Comparison of ENCODE assay signal across 28 cellular contexts in the genomic region with DNA sequence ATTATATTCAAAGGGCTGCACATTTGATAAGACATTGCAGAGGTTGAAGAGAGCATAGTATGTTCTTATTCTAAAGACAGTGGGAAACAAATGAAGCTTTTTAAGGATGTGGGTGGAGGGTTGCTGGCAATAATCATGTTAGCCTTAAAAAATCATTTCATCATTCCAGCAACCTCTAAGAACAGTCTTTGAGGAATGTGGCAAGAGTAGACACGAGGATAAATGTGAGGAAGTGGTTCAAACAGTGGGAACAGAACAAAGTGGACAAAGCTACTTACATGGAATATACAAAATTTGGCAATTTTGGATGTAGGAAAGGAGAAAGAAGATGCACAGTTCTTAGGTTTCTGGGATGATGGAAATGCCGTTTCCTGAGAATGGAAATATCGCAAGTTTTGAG.
"Had no signal": no experiment of that assay in that cellular context is flagged by ENCODE, and none has a peak within 500 bp of the region (broad histone marks: within the 10 kb centered on the region; RNA-seq: fewer than 3 reads in every experiment).

No MANE protein-coding gene starts in this region.

- H3K4me3 Mint-ChIP-seq: activated CD4-positive, alpha-beta memory T cell treated with anti-CD3 and anti-CD28 coated beads, Interleukin-2, amount 10 ng/mL, durations not matched to agents 7 days and 5 days; activated CD4-positive, alpha-beta T cell treated with anti-CD3 and anti-CD28 coated beads for 36 hours; activated CD4-positive, alpha-beta T cell treated with anti-CD3 and anti-CD28 coated beads, Interleukin-2, amount 10 ng/mL, durations not matched to agents 24 days and 14 days; activated naive CD8-positive, alpha-beta T cell; activated T-cell treated with anti-CD3 and anti-CD28 coated beads, Interleukin-2, amount 50 U/mL, for 4 hours; activated T-helper 17 cell treated with anti-CD3 and anti-CD28 coated beads, Interleukin-2, amount 50 U/mL, for 72 hours; brain had no signal

- H3K4me3 ChIP-seq: breast epithelium, cardiac muscle cell, colonic mucosa, esophagus squamous epithelium, gastrocnemius medialis, heart left ventricle had no signal

- H3K4me1 ChIP-seq: breast epithelium, colonic mucosa, gastrocnemius medialis had no signal

- H3K9me3 Mint-ChIP-seq: activated T-cell treated with anti-CD3 and anti-CD28 coated beads, Interleukin-2, amount 50 U/mL, for 4 hours had no signal

- H3K27ac Mint-ChIP-seq: activated CD4-positive, alpha-beta memory T cell treated with anti-CD3 and anti-CD28 coated beads, Interleukin-2, amount 10 ng/mL, durations not matched to agents 7 days and 5 days; activated CD4-positive, alpha-beta T cell treated with anti-CD3 and anti-CD28 coated beads for 36 hours; activated CD4-positive, alpha-beta T cell treated with anti-CD3 and anti-CD28 coated beads, Interleukin-2, amount 10 ng/mL, durations not matched to agents 24 days and 14 days; activated naive CD8-positive, alpha-beta T cell; activated T-helper 17 cell treated with anti-CD3 and anti-CD28 coated beads, Interleukin-2, amount 50 U/mL, for 72 hours; brain had no signal

- H3K36me3 ChIP-seq: breast epithelium, cardiac muscle cell, colonic mucosa, esophagus squamous epithelium, gastrocnemius medialis, heart left ventricle had no signal

- H3K27me3 Mint-ChIP-seq: activated CD4-positive, alpha-beta memory T cell treated with anti-CD3 and anti-CD28 coated beads, Interleukin-2, amount 10 ng/mL, durations not matched to agents 7 days and 5 days; activated CD4-positive, alpha-beta T cell treated with anti-CD3 and anti-CD28 coated beads for 36 hours; activated CD4-positive, alpha-beta T cell treated with anti-CD3 and anti-CD28 coated beads, Interleukin-2, amount 10 ng/mL, durations not matched to agents 24 days and 14 days; activated naive CD8-positive, alpha-beta T cell; activated T-helper 17 cell treated with anti-CD3 and anti-CD28 coated beads, Interleukin-2, amount 50 U/mL, for 72 hours; brain had no signal

- H3K4me1 Mint-ChIP-seq: activated CD4-positive, alpha-beta memory T cell treated with anti-CD3 and anti-CD28 coated beads, Interleukin-2, amount 10 ng/mL, durations not matched to agents 7 days and 5 days; activated CD4-positive, alpha-beta T cell treated with anti-CD3 and anti-CD28 coated beads for 36 hours; activated T-helper 17 cell treated with anti-CD3 and anti-CD28 coated beads, Interleukin-2, amount 50 U/mL, for 72 hours had no signal

- H3K9me3 ChIP-seq: breast epithelium, colonic mucosa, esophagus squamous epithelium, gastrocnemius medialis had no signal

- H3K27ac ChIP-seq: breast epithelium, cardiac muscle cell, colonic mucosa, epithelial cell of prostate, esophagus squamous epithelium, gastrocnemius medialis, heart left ventricle had no signal

- H3K27me3 ChIP-seq: breast epithelium, cardiac muscle cell, colonic mucosa, esophagus squamous epithelium, gastrocnemius medialis, heart left ventricle had no signal

- DNase-seq: activated CD4-positive, alpha-beta memory T cell treated with anti-CD3 and anti-CD28 coated beads, Interleukin-2, amount 10 ng/mL, durations not matched to agents 7 days and 5 days; activated CD4-positive, alpha-beta T cell treated with anti-CD3 and anti-CD28 coated beads for 36 hours; activated CD4-positive, alpha-beta T cell treated with anti-CD3 and anti-CD28 coated beads, Interleukin-2, amount 10 ng/mL, durations not matched to agents 24 days and 14 days; activated CD4-positive, alpha-beta T cell treated with anti-CD3 and anti-CD28 coated beads, Interleukin-2, amount 50 U/mL, for 4 hours; activated CD4-positive, CD25-positive, alpha-beta regulatory T cell; activated CD4-positive, CD25-positive, alpha-beta regulatory T cell treated with anti-CD3 and anti-CD28 coated beads, Interleukin-2, amount 50 U/mL, for 72 hours; activated effector memory CD4-positive, alpha-beta T cell treated with Interleukin-2 at 50 U/mL for 16 hours; activated gamma-delta T cell treated with Interleukin-2 at 50 U/mL for 16 hours; activated naive CD4-positive, alpha-beta T cell treated with anti-CD3 and anti-CD28 coated beads, Interleukin-2, amount 50 U/mL, for 16 hours; activated naive CD4-positive, alpha-beta T cell treated with Interleukin-2 at 50 U/mL for 16 hours; activated T-cell treated with anti-CD3 and anti-CD28 coated beads, Interleukin-2, amount 50 U/mL, for 4 hours; amygdala; aorta; central memory CD4-positive, alpha-beta T cell; cerebellar nuclear complex; colonic mucosa; effector CD8-positive, alpha-beta T cell; esophagus squamous epithelium; gastrocnemius medialis; glutamatergic neuron; heart left ventricle; T-helper 2 cell had no signal

- ATAC-seq: activated CD4-positive, alpha-beta T cell treated with anti-CD3 and anti-CD28 coated beads for 36 hours; activated T-cell treated with anti-CD3 and anti-CD28 coated beads, Interleukin-2, amount 50 U/mL, for 4 hours; activated T-helper 17 cell treated with anti-CD3 and anti-CD28 coated beads, Interleukin-2, amount 50 U/mL, for 72 hours; gastrocnemius medialis; heart left ventricle had no signal
